ENCODE assay signal across 8 cellular contexts in genomic region chr10:32378371-32379301, GRCh38. TPM values are rescaled to one million over a fixed set of nuclear protein-coding genes. Genes with fewer than 3 reads are reported as not detected.
A peak's percentile ranks its signal among the peaks of the same experiment; 100 is the strongest.
DNase-seq lines count a peak whose midpoint lies in the region; TF ChIP-seq lines count a peak whose summit lies in the region.

No MANE protein-coding gene starts in this region.

- H3K36me3 ChIP-seq in SJCRH30, result no peaks in the 10 kb centered on the region

- H3K4me1 ChIP-seq in SJCRH30, result peaks cover 2% of the 10 kb centered on the region; the same call in 1 of the 2 replicates

- DNase-seq in GM03348 (ENCODE audit: low spot score), result peak; percentile 94
- peak; percentile 71 for DNase-seq in HEK293T (ENCODE audit: extremely low spot score)
- DNase-seq in MV-4-11 (lab: John Stamatoyannopoulos, UW), result peak; percentile 91
- peak; percentile 94 to 95 for DNase-seq in SJCRH30
- DNase-seq in activated naive CD4-positive, alpha-beta T cell treated with Interleukin-2 at 50 U/mL for 16 hours, result peak; percentile 93
- DNase-seq in globus pallidus (ENCODE audit: low spot score), result peak; percentile 97
- peak; percentile 65 for DNase-seq in non-pigmented ciliary epithelial cell (ENCODE audit: low read depth)
- peak; percentile 97 for DNase-seq in superior temporal gyrus (ENCODE audit: extremely low spot score)

- peak overlapping the region; percentile 61 for H3K27ac ChIP-seq in SJCRH30

- CTCF ChIA-PET in HEK293T (lab: Yijun Ruan, JAX), result interaction anchor here (0.6 kb wide), 2 partner anchors 9 to 1739 kb away, joined by 4 read pairs; no protein-coding TSS in a partner anchor

- POLR2A ChIA-PET in HEK293T (lab: Yijun Ruan, JAX), result interaction anchor here (1.0 to 3.8 kb wide), 4 partner anchors 8 to 67 kb away, joined by 4 to 24 read pairs (median 6); partner anchors contain the start of gene CCDC7

- H3K9me3 ChIP-seq in SJCRH30 (replicated peaks), result no peaks in the 10 kb centered on the region

- H3K4me3 ChIP-seq in SJCRH30, result peak overlapping the region; percentile 74

- H3K27me3 ChIP-seq in SJCRH30, result no peaks in the 10 kb centered on the region

TF ChIP-seq in HEK293T, 16 proteins besides CTCF, POLR2A, EP300 and RAD21:
- TF ChIP-seq L3MBTL2 (conservative IDR thresholded peaks at IDR 0.05), result no peak
- no peak for TF ChIP-seq SP1 (IDR thresholded peaks at IDR 0.05)
- peak; percentile 86 for TF ChIP-seq ZNF384 (IDR thresholded peaks at IDR 0.05)
- TF ChIP-seq HDGF (IDR thresholded peaks at IDR 0.05; ENCODE audit: borderline replicate concordance), result no peak
- TF ChIP-seq TARDBP (IDR thresholded peaks at IDR 0.05), result no peak
- no peak for TF ChIP-seq PKNOX1 (IDR thresholded peaks at IDR 0.05)
TF ChIP-seq in HEK293T: peak in this region for 1.

RNA-seq across cellular contexts. Expression of gene EPC1, which starts 31.7 kb away (rescaled TPM):
- 22.5 and 29.6 TPM in 2 replicates for total RNA-seq in SJCRH30 (2014; rRNA removed; shearing (Covaris generic))

Comparison
In these comparisons a context has a peak if more than half of its experiments do, and no peak if none do; other contexts are left out.
1. Peak in every context shown above with its lines: DNase-seq, H3K4me3 ChIP-seq and H3K27ac ChIP-seq.